Comparison of ENCODE assay signal across 17 cellular contexts in genomic region chr15:33374181-33375006, GRCh38.
"Had no signal": no experiment of that assay in that cellular context is flagged by ENCODE, and none has a peak within 500 bp of the region (broad histone marks: within the 10 kb centered on the region; RNA-seq: fewer than 3 reads in every experiment).

No MANE protein-coding gene starts in this region.

- H3K4me3 ChIP-seq: dorsolateral prefrontal cortex, gastrocnemius medialis, neural progenitor cell, ovary, psoas muscle, right lobe of liver had no signal

- ATAC-seq: activated CD4-positive, alpha-beta T cell treated with anti-CD3 and anti-CD28 coated beads for 36 hours; gastrocnemius medialis; naive thymus-derived CD4-positive, alpha-beta T cell; psoas muscle; right lobe of liver; stimulated activated effector memory CD8-positive, alpha-beta T cell treated with anti-CD3 and anti-CD28 coated beads, Interleukin-12 subunit alpha, Interleukin-12 subunit beta, amount 100 ng/mL, for 72 hours; WTC11 had no signal

- H3K4me1 Mint-ChIP-seq: activated CD4-positive, alpha-beta T cell treated with anti-CD3 and anti-CD28 coated beads for 36 hours; activated naive CD8-positive, alpha-beta T cell treated with anti-CD3 and anti-CD28 coated beads for 36 hours; stimulated activated effector memory CD8-positive, alpha-beta T cell treated with anti-CD3 and anti-CD28 coated beads, Interleukin-12 subunit alpha, Interleukin-12 subunit beta, amount 100 ng/mL, for 72 hours had no signal

- H3K27ac ChIP-seq: dorsolateral prefrontal cortex, neural progenitor cell, ovary, psoas muscle, right lobe of liver had no signal

- H3K36me3 ChIP-seq: gastrocnemius medialis, neural progenitor cell, ovary, right lobe of liver had no signal

- H3K27me3 ChIP-seq: dorsolateral prefrontal cortex, gastrocnemius medialis, neural progenitor cell, ovary, right lobe of liver had no signal

- H3K36me3 Mint-ChIP-seq: activated naive CD8-positive, alpha-beta T cell treated with anti-CD3 and anti-CD28 coated beads for 36 hours; naive thymus-derived CD4-positive, alpha-beta T cell; neural progenitor cell; stimulated activated effector memory CD8-positive, alpha-beta T cell treated with anti-CD3 and anti-CD28 coated beads, Interleukin-12 subunit alpha, Interleukin-12 subunit beta, amount 100 ng/mL, for 72 hours; WTC11 had no signal

- H3K27ac Mint-ChIP-seq: activated CD4-positive, alpha-beta T cell treated with anti-CD3 and anti-CD28 coated beads for 36 hours; activated naive CD8-positive, alpha-beta T cell treated with anti-CD3 and anti-CD28 coated beads for 36 hours; naive thymus-derived CD4-positive, alpha-beta T cell; neural progenitor cell; stimulated activated effector memory CD8-positive, alpha-beta T cell treated with anti-CD3 and anti-CD28 coated beads, Interleukin-12 subunit alpha, Interleukin-12 subunit beta, amount 100 ng/mL, for 72 hours; T-helper 2 cell treated with Interferon-gamma antibody and Interleukin-4, amounts not matched to agents 5 μg/mL and 100 μg/mL, for 36 hours; WTC11 had no signal

- H3K9me3 Mint-ChIP-seq: activated naive CD8-positive, alpha-beta T cell treated with anti-CD3 and anti-CD28 coated beads for 36 hours; naive thymus-derived CD4-positive, alpha-beta T cell; neural progenitor cell; T-helper 2 cell treated with Interferon-gamma antibody and Interleukin-4, amounts not matched to agents 5 μg/mL and 100 μg/mL, for 36 hours had no signal

- H3K4me1 ChIP-seq: neural progenitor cell, right lobe of liver had no signal

- DNase-seq: activated CD4-positive, alpha-beta T cell treated with anti-CD3 and anti-CD28 coated beads for 36 hours; activated CD4-positive, alpha-beta T cell treated with anti-CD3 and anti-CD28 coated beads, Interleukin-2, amount 50 U/mL, for 48 hours; activated gamma-delta T cell treated with Interleukin-2 at 50 U/mL for 16 hours; activated naive CD8-positive, alpha-beta T cell treated with anti-CD3 and anti-CD28 coated beads for 36 hours; amniotic stem cell; gastrocnemius medialis; mesenchymal stem cell; naive thymus-derived CD4-positive, alpha-beta T cell; ovary; psoas muscle; right lobe of liver; stimulated activated CD4-positive, alpha-beta T cell treated with anti-CD3 and anti-CD28 coated beads, Interleukin-4, amount 100 ng/mL, for 24 hours had no signal

- H3K9me3 ChIP-seq: gastrocnemius medialis, ovary, psoas muscle, right lobe of liver had no signal

- H3K4me3 Mint-ChIP-seq: activated CD4-positive, alpha-beta T cell treated with anti-CD3 and anti-CD28 coated beads for 36 hours; activated naive CD8-positive, alpha-beta T cell treated with anti-CD3 and anti-CD28 coated beads for 36 hours; naive thymus-derived CD4-positive, alpha-beta T cell; neural progenitor cell; stimulated activated effector memory CD8-positive, alpha-beta T cell treated with anti-CD3 and anti-CD28 coated beads, Interleukin-12 subunit alpha, Interleukin-12 subunit beta, amount 100 ng/mL, for 72 hours; T-helper 2 cell treated with Interferon-gamma antibody and Interleukin-4, amounts not matched to agents 5 μg/mL and 100 μg/mL, for 36 hours; WTC11 had no signal
